In genomic region chr1:9573723-9574122, GRCh38 we compare ENCODE assay signal across 8 cellular contexts. TPM values are rescaled to one million over a fixed set of nuclear protein-coding genes. Genes with fewer than 3 reads are reported as not detected.
DNase-seq lines count a peak whose midpoint lies in the region; ATAC-seq, FAIRE-seq and TF ChIP-seq lines count a peak whose summit lies in the region.

No MANE protein-coding gene starts in this region.

- H3K4me1 Mint-ChIP-seq in CD14-positive monocyte = peaks cover 5% of the 10 kb centered on the region

- no peaks in the 10 kb centered on the region for H3K9me3 ChIP-seq in body of pancreas

- FAIRE-seq in H54 (lab: Jason Lieb, UNC) = no peak

- no peak overlapping the region for H2AFZ ChIP-seq in KMS-11 (ENCODE audit: low read depth)

- no peak overlapping the region for H3K4me3 Mint-ChIP-seq in CD14-positive monocyte

- H3K4me2 ChIP-seq in KMS-11 = no peak overlapping the region

- peak overlapping the region in 1 of 7 donors; percentile 48 for H3K27ac Mint-ChIP-seq in CD14-positive monocyte

- H4K20me1 ChIP-seq in KMS-11 (ENCODE audit: insufficient read depth) = peaks cover 5% of the 10 kb centered on the region; the same call in 1 of the 2 replicates

- ATAC-seq in body of pancreas = no peak

- H3K9me3 Mint-ChIP-seq in CD14-positive monocyte = no peaks in the 10 kb centered on the region

- H3K79me2 ChIP-seq in KMS-11 (ENCODE audit: insufficient read depth, low read depth) = no peaks in the 10 kb centered on the region

- H3K27me3 ChIP-seq in KMS-11 (ENCODE audit: insufficient read depth, low read depth) (no peaks in the 10 kb centered on the region), body of pancreas (no peaks in the 10 kb centered on the region)

- intact Hi-C loops in CD14-positive monocyte (cut with micrococcal nuclease) = loop anchor here (1.0 to 2.0 kb wide), 2 partner anchors 78 to 79 kb away; no protein-coding TSS in a partner anchor
- intact Hi-C loops in body of pancreas (cut with DNase I) = loop anchor here (5.0 kb wide), 1 partner anchor 76 kb away; no protein-coding TSS in a partner anchor

- no peaks in the 10 kb centered on the region for H3K4me1 ChIP-seq in KMS-11 (ENCODE audit: low read depth, poor library complexity, severe bottlenecking)
- H3K4me1 ChIP-seq in body of pancreas = no peaks in the 10 kb centered on the region

- H3K27ac ChIP-seq in KMS-11 = no peak overlapping the region
- H3K27ac ChIP-seq in body of pancreas = no peak overlapping the region

- TF ChIP-seq POLR2A in body of pancreas (IDR thresholded peaks at IDR 0.05) = no peak
- TF ChIP-seq POLR2A in H54 (IDR thresholded peaks at IDR 0.05; ENCODE audit: low read depth, low read length) = no peak

- DNase-seq in CD14-positive monocyte (ENCODE audit: low spot score) (no peak), body of pancreas (no peak), lung microvascular endothelial cell (ENCODE audit: low read depth in 2 of 2) (peak; percentile 34 to 48), H54 (ENCODE audit: insufficient read length, low spot score) (no peak), NCI-H510A (lab: John Stamatoyannopoulos, UW) (no peak), activated T-cell treated with anti-CD3 and anti-CD28 coated beads for 4 hours (no peak)
- DNase-seq in stimulated activated CD4-positive, alpha-beta T cell treated with anti-CD3 and anti-CD28 coated beads, Interleukin-2, amount 100 ng/mL, for 48 hours = no peak

- no peak overlapping the region for H3K9ac ChIP-seq in KMS-11

- H3K36me3 Mint-ChIP-seq in CD14-positive monocyte = peaks cover 43 to 56% of the 10 kb centered on the region in 2 donors

- H3K27me3 Mint-ChIP-seq in CD14-positive monocyte (ENCODE audit: low read depth in 3 of 3) = peaks cover 0 to 2% (median 0%) of the 10 kb centered on the region in 3 donors

- 75 to 97% methylated on average over 2 of the region's 2 CpGs for WGBS in body of pancreas, 2 donors

- H3K36me3 ChIP-seq in KMS-11 (ENCODE audit: insufficient read depth) (peaks cover 6% of the 10 kb centered on the region; the same call in 1 of the 2 replicates), body of pancreas (replicated peaks in 1 of 2; ENCODE audit: insufficient read depth in 1 of 2, low read depth in 2 of 2) (peaks cover 0 to 3% of the 10 kb centered on the region in 2 donors)

- TF ChIP-seq CTCF in CD14-positive monocyte (IDR thresholded peaks at IDR 0.05) = peak; percentile 50
- peak; percentile 58 for TF ChIP-seq CTCF in KMS-11 (conservative IDR thresholded peaks at IDR 0.05; ENCODE audit: low read depth, low read length)
- peak in 5 of 7 experiments; percentile 24 to 69 (median 46) for TF ChIP-seq CTCF in body of pancreas (IDR thresholded peaks at IDR 0.05)

- H3K4me3 ChIP-seq in KMS-11 (IDR thresholded peaks at IDR 0.05; ENCODE audit: insufficient read depth, low read depth, low read length) (no peak overlapping the region), body of pancreas (no peak overlapping the region)

RNA-seq across cellular contexts. Expression of gene TMEM201, which starts 15.0 kb away (rescaled TPM):
- under 1 TPM; 0.37 TPM for polyA plus RNA-seq in CD14-positive monocyte
- total RNA-seq in body of pancreas = 10 to 100 TPM in 1 of 2 donors, 1 to 10 TPM in 1; 7.3 to 12.5 TPM
- total RNA-seq in lung microvascular endothelial cell = 2.0 and 3.6 TPM in 2 replicates

RNA-seq across cellular contexts. Expression of gene SLC25A33, which starts 34.5 kb away (rescaled TPM):
- 1 to 10 TPM; 4.4 to 6.4 TPM for polyA plus RNA-seq in CD14-positive monocyte
- total RNA-seq in body of pancreas (1 to 10 TPM; 1.0 to 2.0 TPM), lung microvascular endothelial cell (3.7 and 4.6 TPM in 2 replicates)

Comparison
In these comparisons a context has a peak if more than half of its experiments do, and no peak if none do; other contexts are left out.
1. DNase-seq: peak in lung microvascular endothelial cell (2 of 2); none in CD14-positive monocyte (single experiment), body of pancreas (0 of 4), H54 (single experiment), stimulated activated CD4-positive, alpha-beta T cell treated with anti-CD3 and anti-CD28 coated beads, Interleukin-2, amount 100 ng/mL, for 48 hours (0 of 2), NCI-H510A (single experiment) and activated T-cell treated with anti-CD3 and anti-CD28 coated beads for 4 hours (single experiment).
2. Peak in every context shown above with its lines, with median percentiles within 50 percentile points of each other: CTCF ChIP-seq.